In genomic region chr12:29589271-29589670, GRCh38 we compare ENCODE assay signal across 1 cellular context.
TF ChIP-seq lines count a peak whose summit lies in the region.

No MANE protein-coding gene starts in this region.

TF ChIP-seq in H1, 55 proteins besides CTCF, POLR2A, EP300 and RAD21:
- no peak for TF ChIP-seq SIN3A (conservative IDR thresholded peaks at IDR 0.05 in 1 of 2, IDR thresholded peaks at IDR 0.05 in 1 of 2; ENCODE audit: low read depth in 1 of 2, low read length in 2 of 2)
- TF ChIP-seq CHD1 (IDR thresholded peaks at IDR 0.05; ENCODE audit: low read depth, low read length): no peak
- no peak for TF ChIP-seq SIRT6 (IDR thresholded peaks at IDR 0.05; ENCODE audit: low read length)
- no peak for TF ChIP-seq BRCA1 (IDR thresholded peaks at IDR 0.05; ENCODE audit: low read depth, low read length)
- TF ChIP-seq CBX5 (IDR thresholded peaks at IDR 0.05; ENCODE audit: low read depth, low read length): no peak
- TF ChIP-seq POLR2AphosphoS5 (IDR thresholded peaks at IDR 0.05; ENCODE audit: low read depth, low read length): no peak
